Comparison of ENCODE assay signal across 8 cellular contexts in the genomic region with DNA sequence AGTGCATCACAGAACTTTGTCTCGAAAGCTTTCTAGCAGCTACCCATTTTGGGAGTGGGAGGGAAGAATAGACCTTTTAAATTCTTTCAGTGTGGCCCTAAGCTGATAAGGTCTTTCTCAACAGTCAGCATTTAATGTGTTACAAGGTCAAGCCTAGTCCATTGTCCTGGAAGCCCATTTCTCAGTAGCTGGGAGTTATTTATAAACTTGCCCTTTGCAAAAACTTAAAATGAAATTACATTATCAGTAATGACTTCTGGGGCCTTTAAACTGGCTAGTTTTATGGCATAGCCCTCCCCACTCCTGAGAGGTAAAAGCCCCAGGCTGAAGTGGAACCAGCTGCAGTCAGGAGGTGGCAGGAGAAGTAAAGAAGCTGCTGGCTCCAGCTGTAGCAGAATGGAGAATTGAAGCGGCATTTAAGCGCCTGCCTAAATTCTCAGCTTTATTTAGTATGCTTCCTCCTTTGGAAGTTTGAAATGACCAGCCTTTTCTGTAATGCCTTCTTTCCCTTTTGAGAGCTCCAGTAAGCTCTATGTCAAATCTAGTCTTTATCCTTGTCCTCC. TPM values are rescaled to one million over a fixed set of nuclear protein-coding genes. Genes with fewer than 3 reads are reported as not detected.
DNase-seq lines count a peak whose midpoint lies in the region; ATAC-seq and TF ChIP-seq lines count a peak whose summit lies in the region.
"Had no signal": no experiment of that assay in that cellular context is flagged by ENCODE, and none has a peak within 500 bp of the region (broad histone marks: within the 10 kb centered on the region; RNA-seq: fewer than 3 reads in every experiment).

No MANE protein-coding gene starts in this region.

- peak; percentile 18 for TF ChIP-seq CTCF in brain microvascular endothelial cell (IDR thresholded peaks at IDR 0.05; ENCODE audit: low read depth, low read length, missing control alignments)
- no peak for TF ChIP-seq CTCF in neural crest cell (conservative IDR thresholded peaks at IDR 0.05)

- no peak for ATAC-seq in GM19395 (IDR thresholded peaks at IDR 0.05; ENCODE audit: unreplicated experiment)
- ATAC-seq: activated CD8-positive, alpha-beta T cell treated with anti-CD3 and anti-CD28 coated beads, Interleukin-2, amount 10 ng/mL, durations not matched to agents 7 days and 5 days had no signal

- POLR2A ChIA-PET in activated CD4-positive, alpha-beta memory T cell treated with anti-CD3 and anti-CD28 coated beads for 36 hours (lab: Charles Lee): interaction anchor here (2.1 kb wide), 1 partner anchor 21 kb away, joined by 7 read pairs; no protein-coding TSS in a partner anchor

- H3K36me3 Mint-ChIP-seq in neural crest cell (ENCODE audit: low read depth): peaks cover 10% of the 10 kb centered on the region
- peaks cover 5% of the 10 kb centered on the region for H3K36me3 Mint-ChIP-seq in activated CD4-positive, alpha-beta memory T cell treated with anti-CD3 and anti-CD28 coated beads for 36 hours

- CTCF ChIA-PET in activated CD4-positive, alpha-beta memory T cell treated with anti-CD3 and anti-CD28 coated beads for 36 hours (lab: Charles Lee): interaction anchor here (0.7 to 6.8 kb wide), 21 partner anchors 8 to 121 kb away, joined by 3 to 84 read pairs (median 6); partner anchors contain the start of gene COPZ1

- peaks cover 62% of the 10 kb centered on the region for H3K4me1 Mint-ChIP-seq in neural crest cell
- H3K4me1 Mint-ChIP-seq in activated CD4-positive, alpha-beta memory T cell treated with anti-CD3 and anti-CD28 coated beads for 36 hours (ENCODE audit: low read depth): peaks cover 18% of the 10 kb centered on the region

- no peaks in the 10 kb centered on the region for H3K27me3 ChIP-seq in brain microvascular endothelial cell (replicated peaks)

- no peak overlapping the region for H3K4me3 ChIP-seq in brain microvascular endothelial cell (ENCODE audit: low read depth, low read length)

- no peak overlapping the region for H3K27ac ChIP-seq in brain microvascular endothelial cell

- no peaks in the 10 kb centered on the region for H3K9me3 Mint-ChIP-seq in neural crest cell
- no peaks in the 10 kb centered on the region for H3K9me3 Mint-ChIP-seq in activated CD4-positive, alpha-beta memory T cell treated with anti-CD3 and anti-CD28 coated beads for 36 hours

- peaks cover 20% of the 10 kb centered on the region for H3K36me3 ChIP-seq in brain microvascular endothelial cell (replicated peaks)

- in situ Hi-C loops in brain microvascular endothelial cell (cut with HindIII; ENCODE audit: low pct_ligation_motif_present, low sequenced_read_pairs): no loop called here

- H3K4me3 Mint-ChIP-seq in neural crest cell: no peak overlapping the region
- no peak overlapping the region for H3K4me3 Mint-ChIP-seq in activated CD4-positive, alpha-beta memory T cell treated with anti-CD3 and anti-CD28 coated beads for 36 hours
- H3K4me3 Mint-ChIP-seq: activated CD8-positive, alpha-beta T cell treated with anti-CD3 and anti-CD28 coated beads, Interleukin-2, amount 10 ng/mL, durations not matched to agents 7 days and 5 days had no signal

- peak overlapping the region; percentile 21 for H3K27ac Mint-ChIP-seq in neural crest cell (ENCODE audit: unreplicated experiment)
- no peak overlapping the region for H3K27ac Mint-ChIP-seq in activated CD4-positive, alpha-beta memory T cell treated with anti-CD3 and anti-CD28 coated beads for 36 hours
- H3K27ac Mint-ChIP-seq: activated CD8-positive, alpha-beta T cell treated with anti-CD3 and anti-CD28 coated beads, Interleukin-2, amount 10 ng/mL, durations not matched to agents 7 days and 5 days had no signal

- H3K27me3 Mint-ChIP-seq in neural crest cell (ENCODE audit: low read depth): no peaks in the 10 kb centered on the region
- no peaks in the 10 kb centered on the region for H3K27me3 Mint-ChIP-seq in activated CD4-positive, alpha-beta memory T cell treated with anti-CD3 and anti-CD28 coated beads for 36 hours

- DNase-seq in Kasumi-1 (lab: John Stamatoyannopoulos, UW): peak; percentile 18 to 34
- DNase-seq in brain microvascular endothelial cell: no peak
- no peak for DNase-seq in neural crest cell (ENCODE audit: low read depth, low spot score)
- no peak for DNase-seq in kidney tubule cell (ENCODE audit: low spot score)
- DNase-seq in activated CD4-positive, alpha-beta memory T cell treated with anti-CD3 and anti-CD28 coated beads for 36 hours: no peak
- DNase-seq: activated CD8-positive, alpha-beta T cell treated with anti-CD3 and anti-CD28 coated beads, Interleukin-2, amount 10 ng/mL, durations not matched to agents 7 days and 5 days; NCI-H1694 treated with DMSO at 0.1 percent for 48 hours had no signal

- intact Hi-C loops in activated CD4-positive, alpha-beta memory T cell treated with anti-CD3 and anti-CD28 coated beads for 36 hours (cut with micrococcal nuclease): no loop called here

RNA-seq across cellular contexts. Expression of gene COPZ1, which starts 12.4 kb away (rescaled TPM):
- total RNA-seq in neural crest cell: 148 and 160 TPM in 2 replicates
- total RNA-seq in activated CD4-positive, alpha-beta memory T cell treated with anti-CD3 and anti-CD28 coated beads for 36 hours: 100 to 1,000 TPM in 1 of 2 experiments, 10 to 100 TPM in 1; 99.0 to 110 TPM

RNA-seq across cellular contexts. Expression of gene GPR84, which starts 26.9 kb away (rescaled TPM):
- not detected in 2 replicates for total RNA-seq in neural crest cell
- total RNA-seq in activated CD4-positive, alpha-beta memory T cell treated with anti-CD3 and anti-CD28 coated beads for 36 hours: 1 to 10 TPM; 2.4 to 2.6 TPM

RNA-seq across cellular contexts. Expression of gene NFE2, which starts 36.5 kb away (rescaled TPM):
- 0.32 TPM in 1 of 2 replicates, not detected in the other for total RNA-seq in neural crest cell
- not detected for total RNA-seq in activated CD4-positive, alpha-beta memory T cell treated with anti-CD3 and anti-CD28 coated beads for 36 hours
- total RNA-seq: activated CD8-positive, alpha-beta T cell treated with anti-CD3 and anti-CD28 coated beads, Interleukin-2, amount 10 ng/mL, durations not matched to agents 7 days and 5 days had no signal

RNA-seq across cellular contexts. Expression of gene ZNF385A, which starts 47.2 kb away (rescaled TPM):
- total RNA-seq in neural crest cell: 20.3 and 20.8 TPM in 2 replicates
- total RNA-seq in activated CD4-positive, alpha-beta memory T cell treated with anti-CD3 and anti-CD28 coated beads for 36 hours: 1 to 10 TPM; 1.3 TPM

RNA-seq across cellular contexts. Expression of gene HNRNPA1, which starts 56.8 kb away (rescaled TPM):
- 3,205 and 3,261 TPM in 2 replicates for total RNA-seq in neural crest cell
- total RNA-seq in activated CD4-positive, alpha-beta memory T cell treated with anti-CD3 and anti-CD28 coated beads for 36 hours: 1,000 to 10,000 TPM; 2,070 to 2,080 TPM

Comparison
In these comparisons a context has a peak if more than half of its experiments do, and no peak if none do; other contexts are left out.
1. DNase-seq: peak in Kasumi-1 (2 of 2); none in brain microvascular endothelial cell (single experiment), neural crest cell (single experiment), kidney tubule cell (single experiment) and activated CD4-positive, alpha-beta memory T cell treated with anti-CD3 and anti-CD28 coated beads for 36 hours (single experiment).